13 cellular contexts compared by ENCODE assay signal in genomic region chr2:223846524-223846923, GRCh38. TPM values are rescaled to one million over a fixed set of nuclear protein-coding genes. Genes with fewer than 3 reads are reported as not detected.
DNase-seq lines count a peak whose midpoint lies in the region; ATAC-seq and TF ChIP-seq lines count a peak whose summit lies in the region.
"Had no signal": no experiment of that assay in that cellular context is flagged by ENCODE, and none has a peak within 500 bp of the region (broad histone marks: within the 10 kb centered on the region; RNA-seq: fewer than 3 reads in every experiment).

No MANE protein-coding gene starts in this region.

- H3F3A ChIP-seq in PC-3 (ENCODE audit: low read length, unreplicated experiment): no peaks in the 10 kb centered on the region

- ATAC-seq in PC-3 (peak; percentile 29), esophagus mucosa (peak; percentile 74), T-cell (replicated peaks in 1 of 4) (no peak)

- H3K9me2 ChIP-seq in PC-3 (replicated peaks; ENCODE audit: low read length): no peaks in the 10 kb centered on the region

- H4K20me1 ChIP-seq in PC-3 (ENCODE audit: low read length) (no peaks in the 10 kb centered on the region), osteoblast (ENCODE audit: insufficient read depth, low read length) (no peaks in the 10 kb centered on the region)

- H3K4me3 Mint-ChIP-seq in Calu3 (ENCODE audit: low read depth, unreplicated experiment): no peak overlapping the region
- no peak overlapping the region for H3K4me3 Mint-ChIP-seq in T-cell

- CTCF ChIA-PET in Calu3 (lab: Charles Lee): interaction anchor here (1.0 to 1.7 kb wide), 4 partner anchors 8 to 51 kb away, joined by 3 to 7 read pairs (median 5); partner anchors contain the start of gene AP1S3
- CTCF ChIA-PET in PC-3 (lab: Charles Lee): no interaction called here
- CTCF ChIA-PET in T-cell (lab: Charles Lee): no interaction called here

- H2AFZ ChIP-seq in PC-3 (ENCODE audit: low read length) (no peak overlapping the region), osteoblast (ENCODE audit: low read length) (peak overlapping the region; percentile 25)

- intact Hi-C loops in Calu3 (cut with micrococcal nuclease; ENCODE audit: unreplicated experiment): no loop called here
- intact Hi-C loops in PC-3 (cut with micrococcal nuclease): no loop called here
- intact Hi-C loops in testis (cut with DNase I; ENCODE audit: low total_unique reads): no loop called here

- H3K4me2 ChIP-seq in PC-3 (ENCODE audit: low read length) (no peak overlapping the region), osteoblast (ENCODE audit: insufficient read depth, low read length) (no peak overlapping the region)

- H3K79me2 ChIP-seq in PC-3 (ENCODE audit: low read length) (no peaks in the 10 kb centered on the region), osteoblast (ENCODE audit: insufficient read depth, low read length) (no peaks in the 10 kb centered on the region)

- peak overlapping the region; percentile 41 for H3K27ac Mint-ChIP-seq in Calu3 (ENCODE audit: unreplicated experiment)
- no peak overlapping the region for H3K27ac Mint-ChIP-seq in T-cell

- H3K4me3 ChIP-seq in PC-3 (ENCODE audit: low read length) (no peak overlapping the region), osteoblast (ENCODE audit: insufficient read depth, low read length) (no peak overlapping the region), testis (no peak overlapping the region)
- H3K4me3 ChIP-seq: coronary artery, SJSA1 had no signal

- H3K9me3 ChIP-seq in PC-3 (ENCODE audit: low read length) (no peaks in the 10 kb centered on the region), osteoblast (ENCODE audit: low read depth, low read length) (no peaks in the 10 kb centered on the region), testis (no peaks in the 10 kb centered on the region)
- H3K9me3 ChIP-seq: SJSA1 had no signal

- H3K4me1 ChIP-seq in PC-3 (ENCODE audit: insufficient read depth, low read length) (peaks cover 4% of the 10 kb centered on the region; the same call in 1 of the 2 replicates), osteoblast (ENCODE audit: insufficient read depth, low read length) (peaks cover 5% of the 10 kb centered on the region), testis (no peaks in the 10 kb centered on the region)

- H3K9me3 Mint-ChIP-seq in Calu3 (ENCODE audit: low read depth, unreplicated experiment) (peaks cover 15% of the 10 kb centered on the region), T-cell (peaks cover 0 to 4% (median 0%) of the 10 kb centered on the region in 3 donors)

- peaks cover 39% of the 10 kb centered on the region for H3K4me1 Mint-ChIP-seq in Calu3 (ENCODE audit: low read depth, unreplicated experiment)
- peaks cover 7 to 16% (median 10%) of the 10 kb centered on the region in 3 donors for H3K4me1 Mint-ChIP-seq in T-cell

- no peak overlapping the region for H3K9ac ChIP-seq in PC-3 (ENCODE audit: low read length)

- POLR2A ChIA-PET in PC-3 (lab: Charles Lee; ENCODE audit: unreplicated experiment): interaction anchor here (0.6 kb wide), 1 partner anchor 86 kb away, joined by 34 read pairs; no protein-coding TSS in a partner anchor
- POLR2A ChIA-PET in T-cell (lab: Charles Lee): no interaction called here

- WGBS in testis, 2 donors: 89 to 92% methylated on average over 1 of the region's 1 CpG

- peaks cover 16% of the 10 kb centered on the region for H3K36me3 Mint-ChIP-seq in Calu3 (ENCODE audit: insufficient read depth, unreplicated experiment)
- peaks cover 31% of the 10 kb centered on the region for H3K36me3 Mint-ChIP-seq in T-cell

- DNase-seq in Calu3: peak; percentile 22
- DNase-seq in PC-3: peak; percentile 30
- DNase-seq in osteoblast (ENCODE audit: insufficient read length, low spot score, missing footprints): peak; percentile 89
- DNase-seq in NCI-H1436 (lab: John Stamatoyannopoulos, UW): no peak
- DNase-seq in testis: no peak
- no peak for DNase-seq in T-cell
- DNase-seq in activated naive CD4-positive, alpha-beta T cell (lab: John Stamatoyannopoulos, UW): no peak
- DNase-seq: activated CD4-positive, alpha-beta T cell treated with anti-CD3 and anti-CD28 coated beads for 4 hours; activated gamma-delta T cell; NCI-H524 had no signal

- H3K36me3 ChIP-seq in PC-3 (ENCODE audit: low read depth, low read length) (peaks cover 17% of the 10 kb centered on the region), osteoblast (ENCODE audit: insufficient read depth, low read length) (no peaks in the 10 kb centered on the region), testis (ENCODE audit: low read depth, missing control alignments) (no peaks in the 10 kb centered on the region)

- TF ChIP-seq POLR2A in testis (IDR thresholded peaks at IDR 0.05): no peak

- BruUV-seq in Calu3 (replicated peaks; lab: Mats Ljungman, UMichigan) (no TSS peak), PC-3 (replicated peaks; lab: Mats Ljungman, UMichigan) (no TSS peak)

- no peaks in the 10 kb centered on the region for H3K27me3 ChIP-seq in PC-3 (ENCODE audit: low read length)
- no peaks in the 10 kb centered on the region for H3K27me3 ChIP-seq in osteoblast (ENCODE audit: insufficient read depth, low read length)
- no peaks in the 10 kb centered on the region for H3K27me3 ChIP-seq in testis
- H3K27me3 ChIP-seq: SJSA1 had no signal

- TF ChIP-seq CTCF in Calu3 (IDR thresholded peaks at IDR 0.05; ENCODE audit: unreplicated experiment): no peak
- TF ChIP-seq CTCF in PC-3 (conservative IDR thresholded peaks at IDR 0.05; ENCODE audit: low read depth, low read length): no peak
- no peak for TF ChIP-seq CTCF in osteoblast (IDR thresholded peaks at IDR 0.05; ENCODE audit: extremely low read depth, low read depth, low read length)
- TF ChIP-seq CTCF in testis (IDR thresholded peaks at IDR 0.05): no peak

- H3K27ac ChIP-seq in PC-3 (ENCODE audit: low read length) (no peak overlapping the region), osteoblast (ENCODE audit: low read depth, low read length) (peak overlapping the region; percentile 69), testis (no peak overlapping the region)
- H3K27ac ChIP-seq: coronary artery, SJSA1 had no signal

- H3K27me3 Mint-ChIP-seq in Calu3 (ENCODE audit: unreplicated experiment) (no peaks in the 10 kb centered on the region), T-cell (no peaks in the 10 kb centered on the region)

RNA-seq across cellular contexts. Expression of gene AP1S3, which starts 9.1 kb away (rescaled TPM):
- total RNA-seq in Calu3 (2022) (108 and 119 TPM in 2 replicates), PC-3 (2014; rRNA removed) (34.3 and 37.6 TPM in 2 replicates), esophagus mucosa (20.8 TPM), osteoblast (2.2 and 2.7 TPM in 2 replicates), testis (1 to 10 TPM; 1.6 to 3.2 TPM), T-cell (1 to 10 TPM; 1.4 to 2.9 (median 1.8) TPM)
- 2.6 TPM for polyA plus RNA-seq in testis (ENCODE audit: insufficient read depth, low read depth, low replicate concordance)

Comparison
In these comparisons a context has a peak if more than half of its experiments do, and no peak if none do; other contexts are left out.
1. DNase-seq: peak in Calu3 (single experiment), PC-3 (single experiment) and osteoblast (single experiment); none in NCI-H1436 (single experiment), testis (single experiment), T-cell (0 of 34) and activated naive CD4-positive, alpha-beta T cell (0 of 4).
2. ATAC-seq: peak in PC-3 (single experiment) and esophagus mucosa (single experiment); none in T-cell (0 of 4).